20 cellular contexts compared by ENCODE assay signal in the genomic region with DNA sequence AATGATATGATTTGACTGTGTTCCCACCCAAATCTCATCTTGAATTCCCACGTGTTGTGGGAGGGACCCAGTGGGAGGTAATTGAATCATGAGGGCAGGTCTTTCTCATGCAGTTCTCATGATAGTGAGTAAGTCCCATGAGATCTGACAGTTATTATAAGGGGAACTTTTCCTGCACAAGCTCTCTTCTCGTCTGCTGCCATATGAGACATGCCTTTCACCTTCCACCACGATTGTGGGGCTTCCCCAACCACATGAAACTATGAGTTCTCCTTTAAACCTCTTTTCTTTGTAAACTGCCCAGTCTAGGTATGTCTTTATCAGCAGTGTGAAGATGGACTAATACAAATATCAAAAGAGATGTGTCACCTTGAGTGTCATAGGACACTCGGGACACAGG.
A peak's percentile ranks its signal among the peaks of the same experiment; 100 is the strongest.
DNase-seq lines count a peak whose midpoint lies in the region; ATAC-seq and TF ChIP-seq lines count a peak whose summit lies in the region.
"Had no signal": no experiment of that assay in that cellular context is flagged by ENCODE, and none has a peak within 500 bp of the region (broad histone marks: within the 10 kb centered on the region; RNA-seq: fewer than 3 reads in every experiment).

No MANE protein-coding gene starts in this region.

- H3K4me3 ChIP-seq in mammary epithelial cell (replicated peaks in 1 of 3; ENCODE audit: insufficient read depth in 1 of 3, low read depth in 2 of 3, low read length in 3 of 3) (no peak overlapping the region), breast epithelium (no peak overlapping the region), PC-9 (no peak overlapping the region)
- H3K4me3 ChIP-seq: K562, neural progenitor cell had no signal

- H2AFZ ChIP-seq in mammary epithelial cell (ENCODE audit: low read depth, low read length): no peak overlapping the region
- H2AFZ ChIP-seq in PC-9: no peak overlapping the region
- H2AFZ ChIP-seq: neural progenitor cell had no signal

- H3K9ac ChIP-seq in mammary epithelial cell (ENCODE audit: insufficient read depth, low read length): no peak overlapping the region
- H3K9ac ChIP-seq: neural progenitor cell had no signal

- no peaks in the 10 kb centered on the region for H3F3A ChIP-seq in PC-9 (ENCODE audit: insufficient read depth, low read depth)

- in situ Hi-C loops in mammary epithelial cell (cut with MboI; ENCODE audit: low sequenced_read_pairs in 2 of 2): no loop called here

- H3K27ac ChIP-seq in mammary epithelial cell (ENCODE audit: insufficient read depth, low read depth, low read length) (no peak overlapping the region), breast epithelium (no peak overlapping the region), PC-9 (no peak overlapping the region)
- H3K27ac ChIP-seq: neural progenitor cell had no signal

- peak; percentile 17 for DNase-seq in mammary epithelial cell
- no peak for DNase-seq in breast epithelium (ENCODE audit: low spot score in 2 of 2)
- no peak for DNase-seq in hypothalamus (lab: John Stamatoyannopoulos, UW)
- DNase-seq in AG20443 (ENCODE audit: low spot score): no peak
- DNase-seq in nucleus accumbens (lab: John Stamatoyannopoulos, UW): no peak
- DNase-seq in PC-9: no peak
- DNase-seq: ACHN; CD4-positive, alpha-beta T cell; H7; hippocampal formation; MV-4-11; NCI-H2029; NCI-H524; SHP77; stimulated activated CD4-positive, alpha-beta T cell treated with anti-CD3 and anti-CD28 coated beads, Interleukin-12 subunit alpha, Interleukin-12 subunit beta, amount 100 ng/mL, for 4 hours; stimulated activated naive CD4-positive, alpha-beta T cell treated with Interleukin-2 at 50 U/mL for 16 hours had no signal

- 41% methylated on average over 4 of the region's 4 CpGs for WGBS in mammary epithelial cell (ENCODE audit: low coverage, missing lambda C conversion rate)

- intact Hi-C loops in mammary epithelial cell (cut with micrococcal nuclease) (no loop called here), breast epithelium (cut with DNase I; ENCODE audit: low total_unique reads) (no loop called here), PC-9 (cut with micrococcal nuclease; ENCODE audit: unreplicated experiment) (no loop called here)

- ATAC-seq in HG02642 (IDR thresholded peaks at IDR 0.05; ENCODE audit: poor library complexity, unreplicated experiment) (peak; percentile 58), HG03520 (IDR thresholded peaks at IDR 0.05; ENCODE audit: unreplicated experiment) (peak; percentile 58)
- ATAC-seq: K562 had no signal

- CTCF ChIA-PET in mammary epithelial cell (lab: Charles Lee; ENCODE audit: low non-redundant PET): no interaction called here
- CTCF ChIA-PET in PC-9 (lab: Charles Lee): no interaction called here

- no peak for TF ChIP-seq POLR2A in breast epithelium (IDR thresholded peaks at IDR 0.05)

- POLR2A ChIA-PET in PC-9 (lab: Charles Lee; ENCODE audit: unreplicated experiment): no interaction called here

- H3K9me3 ChIP-seq in mammary epithelial cell (replicated peaks; ENCODE audit: insufficient read depth, low read length) (no peaks in the 10 kb centered on the region), breast epithelium (peaks cover 4 to 7% of the 10 kb centered on the region in 2 donors), PC-9 (ENCODE audit: insufficient read depth, low read depth) (peaks cover 8% of the 10 kb centered on the region; the same call in 1 of the 2 replicates)

- dilution Hi-C loops in mammary epithelial cell (cut with HindIII; ENCODE audit: low sequenced_read_pairs): loop anchor here (5.0 kb wide), 1 partner anchor 78 kb away; no protein-coding TSS in a partner anchor

- H3K36me3 ChIP-seq in mammary epithelial cell (ENCODE audit: insufficient read depth, low read length): no peaks in the 10 kb centered on the region
- no peaks in the 10 kb centered on the region for H3K36me3 ChIP-seq in breast epithelium
- no peaks in the 10 kb centered on the region for H3K36me3 ChIP-seq in PC-9 (ENCODE audit: low read depth)
- H3K36me3 ChIP-seq: neural progenitor cell had no signal

- no peaks in the 10 kb centered on the region for H3K27me3 ChIP-seq in mammary epithelial cell (ENCODE audit: insufficient read depth, low read length)
- no peaks in the 10 kb centered on the region for H3K27me3 ChIP-seq in breast epithelium
- no peaks in the 10 kb centered on the region for H3K27me3 ChIP-seq in PC-9 (ENCODE audit: insufficient read depth, low read depth)
- H3K27me3 ChIP-seq: neural progenitor cell had no signal

- peaks cover 6% of the 10 kb centered on the region; the same call in 1 of the 2 replicates for H3K9me2 ChIP-seq in PC-9 (ENCODE audit: insufficient read depth)

- H3K4me2 ChIP-seq in mammary epithelial cell (ENCODE audit: insufficient read depth, low read depth, low read length) (no peak overlapping the region), PC-9 (no peak overlapping the region)
- H3K4me2 ChIP-seq: neural progenitor cell had no signal

- H4K20me1 ChIP-seq in mammary epithelial cell (ENCODE audit: insufficient read depth, low read length) (no peaks in the 10 kb centered on the region), PC-9 (ENCODE audit: insufficient read depth) (no peaks in the 10 kb centered on the region)

- TF ChIP-seq CTCF in mammary epithelial cell (conservative IDR thresholded peaks at IDR 0.05 in 1 of 2, IDR thresholded peaks at IDR 0.05 in 1 of 2; ENCODE audit: extremely low read depth in 1 of 2, insufficient read depth in 1 of 2, low read depth in 1 of 2, low read length in 2 of 2) (no peak), breast epithelium (IDR thresholded peaks at IDR 0.05) (no peak), PC-9 (conservative IDR thresholded peaks at IDR 0.05) (no peak)

- BruUV-seq in mammary epithelial cell (replicated peaks; lab: Mats Ljungman, UMichigan) (no TSS peak), PC-9 (replicated peaks; lab: Mats Ljungman, UMichigan) (no TSS peak)

- H3K4me1 ChIP-seq in mammary epithelial cell (ENCODE audit: insufficient read depth, low read length): no peaks in the 10 kb centered on the region
- H3K4me1 ChIP-seq in breast epithelium: no peaks in the 10 kb centered on the region
- no peaks in the 10 kb centered on the region for H3K4me1 ChIP-seq in PC-9 (replicated peaks; ENCODE audit: insufficient read depth)
- H3K4me1 ChIP-seq: neural progenitor cell had no signal

- no peaks in the 10 kb centered on the region for H3K79me2 ChIP-seq in mammary epithelial cell (ENCODE audit: insufficient read depth, low read length)
- H3K79me2 ChIP-seq in PC-9 (ENCODE audit: low read depth): no peaks in the 10 kb centered on the region
